ENCODE assay signal across 23 cellular contexts in genomic region chrX:8091526-8091925, GRCh38.
DNase-seq lines count a peak whose midpoint lies in the region; ATAC-seq, FAIRE-seq and TF ChIP-seq lines count a peak whose summit lies in the region.
"Had no signal": no experiment of that assay in that cellular context is flagged by ENCODE, and none has a peak within 500 bp of the region (broad histone marks: within the 10 kb centered on the region; RNA-seq: fewer than 3 reads in every experiment).

No MANE protein-coding gene starts in this region.

- H3K9me3 Mint-ChIP-seq in WTC11 = no peaks in the 10 kb centered on the region
- no peaks in the 10 kb centered on the region for H3K9me3 Mint-ChIP-seq in glutamatergic neuron (ENCODE audit: unreplicated experiment)
- H3K9me3 Mint-ChIP-seq: CD4-positive, alpha-beta T cell; CD8-positive, alpha-beta T cell had no signal

- WGBS in HepG2 (ENCODE audit: low lambda C conversion rate) = 71% methylated on average over 4 of the region's 4 CpGs
- 75% methylated on average over 4 of the region's 4 CpGs for WGBS in right lobe of liver (ENCODE audit: insufficient coverage, low coverage, low lambda C conversion rate, missing lambda C conversion rate)

- H3K9me3 ChIP-seq in HepG2 (ENCODE audit: low read length) (no peaks in the 10 kb centered on the region), right lobe of liver (no peaks in the 10 kb centered on the region)
- H3K9me3 ChIP-seq: A549; BLaER1 treated with 17β-estradiol and CSF1 and Interleukin-3, amounts not matched to agents 10 nM and 100 nM; Caco-2 had no signal

- H3K4me2 ChIP-seq in HepG2 (ENCODE audit: low read depth, low read length) = no peak overlapping the region
- H3K4me2 ChIP-seq: A549; BLaER1 treated with 17β-estradiol and CSF1 and Interleukin-3, amounts not matched to agents 10 nM and 100 nM had no signal

- no peak overlapping the region for H3K27ac Mint-ChIP-seq in WTC11
- no peak overlapping the region for H3K27ac Mint-ChIP-seq in glutamatergic neuron (ENCODE audit: unreplicated experiment)
- H3K27ac Mint-ChIP-seq: B cell; CD4-positive, alpha-beta T cell; CD8-positive, alpha-beta T cell had no signal

- ATAC-seq in HepG2 (no peak), right lobe of liver (no peak), WTC11 (no peak), GM21528 (IDR thresholded peaks at IDR 0.05; ENCODE audit: low FRiP score, unreplicated experiment) (no peak)
- ATAC-seq: A549; CD8-positive, alpha-beta T cell had no signal

- H3K36me3 ChIP-seq in HepG2 (replicated peaks in 1 of 2; ENCODE audit: control insufficient read depth in 1 of 2, insufficient read depth in 2 of 2, low read length in 2 of 2) (no peaks in the 10 kb centered on the region), right lobe of liver (no peaks in the 10 kb centered on the region)
- H3K36me3 ChIP-seq: BLaER1 treated with 17β-estradiol and CSF1 and Interleukin-3, amounts not matched to agents 10 nM and 100 nM had no signal

- H2AFZ ChIP-seq in HepG2 (ENCODE audit: low read length) = no peak overlapping the region

- TF ChIP-seq EP300 in HepG2 (IDR thresholded peaks at IDR 0.05; ENCODE audit: low read depth in 2 of 2, low read length in 2 of 2) (no peak), HepG2 (CRISPR knock-in tag; IDR thresholded peaks at IDR 0.05; ENCODE audit: borderline replicate concordance) (no peak)

- H3K36me3 Mint-ChIP-seq in WTC11 (no peaks in the 10 kb centered on the region), glutamatergic neuron (ENCODE audit: unreplicated experiment) (no peaks in the 10 kb centered on the region)
- H3K36me3 Mint-ChIP-seq: CD8-positive, alpha-beta T cell had no signal

- no peaks in the 10 kb centered on the region for H4K20me1 ChIP-seq in HepG2 (ENCODE audit: insufficient read depth, low read length)
- H4K20me1 ChIP-seq: BLaER1 treated with 17β-estradiol and CSF1 and Interleukin-3, amounts not matched to agents 10 nM and 100 nM had no signal

- POLR2A ChIA-PET in HepG2 (lab: Yijun Ruan, JAX) = no interaction called here
- POLR2A ChIA-PET in WTC11 (lab: Charles Lee) = no interaction called here

- H3K4me1 ChIP-seq in HepG2 (ENCODE audit: insufficient read depth, low read length) (0 out of 2 replicates have a peak, but pooled peaks cover 3% of the 10 kb centered on the region), right lobe of liver (no peaks in the 10 kb centered on the region)
- H3K4me1 ChIP-seq: A549; BLaER1 treated with 17β-estradiol and CSF1 and Interleukin-3, amounts not matched to agents 10 nM and 100 nM; Caco-2 had no signal

- H3K4me3 ChIP-seq in HepG2 (replicated peaks in 1 of 3; ENCODE audit: insufficient read depth in 1 of 3, low read depth in 2 of 3, low read length in 3 of 3) (no peak overlapping the region), right lobe of liver (no peak overlapping the region)
- H3K4me3 ChIP-seq: A549; BLaER1 treated with 17β-estradiol and CSF1 and Interleukin-3, amounts not matched to agents 10 nM and 100 nM had no signal

- no peaks in the 10 kb centered on the region for H3K79me2 ChIP-seq in HepG2 (ENCODE audit: insufficient read depth, low read length)

- no peak overlapping the region for H3K9ac ChIP-seq in HepG2 (ENCODE audit: insufficient read depth, low read depth, low read length)
- H3K9ac ChIP-seq: BLaER1 treated with 17β-estradiol and CSF1 and Interleukin-3, amounts not matched to agents 10 nM and 100 nM had no signal

- H3K27me3 Mint-ChIP-seq in WTC11 (ENCODE audit: low read depth) (no peaks in the 10 kb centered on the region), glutamatergic neuron (ENCODE audit: unreplicated experiment) (no peaks in the 10 kb centered on the region)
- H3K27me3 Mint-ChIP-seq: B cell; CD4-positive, alpha-beta T cell had no signal

- in situ Hi-C loops in HepG2 (cut with HindIII; ENCODE audit: extremely low pct_ligation_motif_present, low pct_unique_long_range_greater_than_20kb) = no loop called here

- no TSS peak for BruUV-seq in HepG2 (replicated peaks; lab: Mats Ljungman, UMichigan)

- no peak overlapping the region for H3K4me3 Mint-ChIP-seq in WTC11
- no peak overlapping the region for H3K4me3 Mint-ChIP-seq in glutamatergic neuron (ENCODE audit: unreplicated experiment)
- H3K4me3 Mint-ChIP-seq: B cell; CD4-positive, alpha-beta T cell; CD8-positive, alpha-beta T cell had no signal

- H3K27me3 ChIP-seq in HepG2 (ENCODE audit: control insufficient read depth in 1 of 2, insufficient read depth in 2 of 2, low read length in 2 of 2) = no peaks in the 10 kb centered on the region
- H3K27me3 ChIP-seq in right lobe of liver = no peaks in the 10 kb centered on the region
- H3K27me3 ChIP-seq: BLaER1 treated with 17β-estradiol and CSF1 and Interleukin-3, amounts not matched to agents 10 nM and 100 nM had no signal

- no peak for DNase-seq in HepG2 (ENCODE audit: low spot score)
- DNase-seq in right lobe of liver = no peak
- no peak for DNase-seq in WTC11 (ENCODE audit: low spot score)
- no peak for DNase-seq in epithelial cell of prostate (ENCODE audit: low read depth, low spot score)
- DNase-seq in OCI-M1 (lab: John Stamatoyannopoulos, UW) = no peak
- DNase-seq in glutamatergic neuron = no peak
- DNase-seq: AML-193; Caco-2; Calu3; CD4-positive, alpha-beta T cell; CD8-positive, alpha-beta T cell; DMS79 treated with DMSO at 0.1 percent for 48 hours; GF-D8 had no signal

- no peak for TF ChIP-seq CTCF in HepG2 (CRISPR knock-in tag; IDR thresholded peaks at IDR 0.05)
- TF ChIP-seq CTCF in right lobe of liver (IDR thresholded peaks at IDR 0.05) = no peak
- TF ChIP-seq CTCF in WTC11 (IDR thresholded peaks at IDR 0.05) = no peak
- no peak for TF ChIP-seq CTCF in glutamatergic neuron (IDR thresholded peaks at IDR 0.05; ENCODE audit: partially characterized antibody, unreplicated experiment)

- no peak for TF ChIP-seq RAD21 in HepG2 (CRISPR knock-in tag; IDR thresholded peaks at IDR 0.05)

- H3K4me1 Mint-ChIP-seq in WTC11 = peaks cover 15% of the 10 kb centered on the region
- no peaks in the 10 kb centered on the region for H3K4me1 Mint-ChIP-seq in glutamatergic neuron (ENCODE audit: low read depth, unreplicated experiment)
- H3K4me1 Mint-ChIP-seq: B cell had no signal

- no peak for TF ChIP-seq POLR2A in HepG2 (IDR thresholded peaks at IDR 0.05; ENCODE audit: insufficient read depth in 1 of 2, low read depth in 2 of 2, low read length in 2 of 2)
- no peak for TF ChIP-seq POLR2A in right lobe of liver (IDR thresholded peaks at IDR 0.05)

- CTCF ChIA-PET in HepG2 (lab: Yijun Ruan, JAX; ENCODE audit: low intra/inter-chr PET ratio, low total read pairs) (no interaction called here), WTC11 (lab: Charles Lee) (no interaction called here)

- FAIRE-seq in HepG2 (lab: Jason Lieb, UNC) = no peak
- FAIRE-seq: A549, D721Med, G401.6, GM12891, GM19239 had no signal

- intact Hi-C loops in HepG2 (cut with micrococcal nuclease; ENCODE audit: unreplicated experiment) = no loop called here
- intact Hi-C loops in right lobe of liver (cut with DNase I) = no loop called here

- H3K27ac ChIP-seq in HepG2 (ENCODE audit: extremely low read length, insufficient read depth, low read length) (no peak overlapping the region), right lobe of liver (no peak overlapping the region), epithelial cell of prostate (peak overlapping the region; percentile 75)
- H3K27ac ChIP-seq: 22Rv1; A549; BLaER1 treated with 17β-estradiol and CSF1 and Interleukin-3, amounts not matched to agents 10 nM and 100 nM; C4-2B had no signal

TF ChIP-seq in HepG2, 621 proteins besides CTCF, POLR2A, EP300 and RAD21 (continues in another document):
- TF ChIP-seq SMAD9 (CRISPR knock-in tag; IDR thresholded peaks at IDR 0.05) = no peak

TF ChIP-seq in WTC11, 78 proteins besides CTCF, POLR2A, EP300 and RAD21:
- no peak for TF ChIP-seq ATF3 (CRISPR knock-in tag; conservative IDR thresholded peaks at IDR 0.05)
- peak; percentile 68 for TF ChIP-seq PRDM15 (CRISPR knock-in tag; IDR thresholded peaks at IDR 0.05)

Comparison
In these comparisons a context has a peak if more than half of its experiments do, and no peak if none do; other contexts are left out.
1. Of the 50 proteins assayed by ChIP-seq in both HepG2 and WTC11: peak only in HepG2: none; only in WTC11: none; in both: PRDM15; in neither: 49.